ENCODE assay signal across 30 cellular contexts in the genomic region with DNA sequence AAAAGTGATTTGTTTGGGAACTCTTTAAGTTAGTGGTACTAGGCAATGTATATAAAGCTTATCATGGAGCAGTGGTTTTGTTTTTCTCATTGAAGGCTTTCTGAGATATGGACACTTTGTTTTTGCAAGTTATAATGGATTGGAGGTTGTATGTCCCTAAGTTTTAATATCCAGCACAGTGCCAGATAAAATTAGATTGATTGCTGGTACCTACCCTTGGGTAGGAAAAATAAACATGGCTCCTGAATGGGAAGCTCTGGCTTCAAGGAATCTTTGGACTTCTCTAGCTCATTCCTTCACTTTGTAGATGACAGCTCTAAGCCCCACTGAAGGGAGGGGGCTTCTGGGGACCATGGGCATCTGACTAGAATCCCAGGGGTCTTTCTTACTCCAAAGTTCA.
"Had no signal": no experiment of that assay in that cellular context is flagged by ENCODE, and none has a peak within 500 bp of the region (broad histone marks: within the 10 kb centered on the region; RNA-seq: fewer than 3 reads in every experiment).

No MANE protein-coding gene starts in this region.

- H3K9me3 ChIP-seq: heart left ventricle, right atrium auricular region, suprapubic skin, tibial artery, upper lobe of right lung had no signal

- H3K27ac Mint-ChIP-seq: activated CD4-positive, alpha-beta memory T cell treated with anti-CD3 and anti-CD28 coated beads, Interleukin-2, amount 10 ng/mL, durations not matched to agents 7 days and 5 days; activated CD8-positive, alpha-beta memory T cell treated with anti-CD3 and anti-CD28 coated beads, Interleukin-2, amount 10 ng/mL, durations not matched to agents 7 days and 5 days; activated T-helper 2 cell treated with anti-CD3 and anti-CD28 coated beads, Interferon-gamma antibody, Interleukin-2, Interleukin-4, amounts not matched to agents 10 μg/mL and 5 μg/mL and 100 μg/mL, durations not matched to agents 14 hours and 24 hours and 36 hours; stimulated activated memory B cell treated with anti-CD40 and anti-IgM and Interleukin-4, amounts not matched to agents 10 μg/mL and 1 μg/mL and 100 μg/mL, for 72 hours; T-helper 17 cell had no signal

- ATAC-seq: heart left ventricle; left colon; natural killer cell; stimulated activated memory B cell treated with anti-CD40 and anti-IgM and Interleukin-4, amounts not matched to agents 10 μg/mL and 1 μg/mL and 100 μg/mL, for 72 hours; T-helper 17 cell; upper lobe of right lung had no signal

- H3K27me3 ChIP-seq: heart left ventricle, right atrium auricular region, suprapubic skin, tibial artery, upper lobe of right lung had no signal

- H3K4me1 ChIP-seq: right atrium auricular region, tibial artery had no signal

- H3K27ac ChIP-seq: heart left ventricle, right atrium auricular region, suprapubic skin, tibial artery, upper lobe of right lung, WERI-Rb-1 had no signal

- H3K9me3 Mint-ChIP-seq: activated CD4-positive, alpha-beta memory T cell treated with anti-CD3 and anti-CD28 coated beads, Interleukin-2, amount 10 ng/mL, durations not matched to agents 7 days and 5 days; activated CD4-positive, alpha-beta T cell treated with anti-CD3 and anti-CD28 coated beads, Interleukin-2, amount 10 ng/mL, durations not matched to agents 7 days and 5 days; activated T-helper 2 cell treated with anti-CD3 and anti-CD28 coated beads, Interferon-gamma antibody, Interleukin-2, Interleukin-4, amounts not matched to agents 10 μg/mL and 5 μg/mL and 100 μg/mL, durations not matched to agents 14 hours and 24 hours and 36 hours; immature natural killer cell; natural killer cell; stimulated activated memory B cell treated with anti-CD40 and anti-IgM and Interleukin-4, amounts not matched to agents 10 μg/mL and 1 μg/mL and 100 μg/mL, for 72 hours had no signal

- H3K4me3 ChIP-seq: heart left ventricle, right atrium auricular region, smooth muscle cell, suprapubic skin, tibial artery, upper lobe of right lung had no signal

- DNase-seq: activated CD4-positive, alpha-beta memory T cell treated with anti-CD3 and anti-CD28 coated beads, Interleukin-2, amount 10 ng/mL, durations not matched to agents 7 days and 5 days; activated CD4-positive, alpha-beta T cell treated with anti-CD3 and anti-CD28 coated beads, Interleukin-2, amount 10 ng/mL, durations not matched to agents 7 days and 5 days; activated CD8-positive, alpha-beta memory T cell treated with anti-CD3 and anti-CD28 coated beads, Interleukin-2, amount 10 ng/mL, durations not matched to agents 7 days and 5 days; activated T-cell treated with anti-CD3 and anti-CD28 coated beads for 4 hours; amygdala; caudate nucleus; cortex of kidney; heart left ventricle; hypothalamus; immature natural killer cell; kidney; left colon; mammary epithelial cell; midbrain; natural killer cell; stimulated activated CD4-positive, alpha-beta T cell treated with anti-CD3 and anti-CD28 coated beads, Interleukin-1b, Interleukin-23, amount 100 ng/mL, for 48 hours; stimulated activated CD4-positive, alpha-beta T cell treated with anti-CD3 and anti-CD28 coated beads, Interleukin-4, amount 100 ng/mL, for 4 hours; stimulated activated CD8-positive, alpha-beta memory T cell treated with anti-CD3 and anti-CD28 coated beads, Interleukin-4, amount 100 ng/mL, for 48 hours; SW 1271; T-helper 17 cell; T1000; tibial artery; upper lobe of right lung; WERI-Rb-1 had no signal

- H3K36me3 Mint-ChIP-seq: activated CD8-positive, alpha-beta memory T cell treated with anti-CD3 and anti-CD28 coated beads, Interleukin-2, amount 10 ng/mL, durations not matched to agents 7 days and 5 days; natural killer cell had no signal

- H3K36me3 ChIP-seq: right atrium auricular region, suprapubic skin, upper lobe of right lung, WERI-Rb-1 had no signal

- FAIRE-seq: endothelial cell of umbilical vein, kidney had no signal

- H3K4me3 Mint-ChIP-seq: activated CD4-positive, alpha-beta memory T cell treated with anti-CD3 and anti-CD28 coated beads, Interleukin-2, amount 10 ng/mL, durations not matched to agents 7 days and 5 days; activated CD4-positive, alpha-beta T cell treated with anti-CD3 and anti-CD28 coated beads, Interleukin-2, amount 10 ng/mL, durations not matched to agents 7 days and 5 days; natural killer cell; stimulated activated memory B cell treated with anti-CD40 and anti-IgM and Interleukin-4, amounts not matched to agents 10 μg/mL and 1 μg/mL and 100 μg/mL, for 72 hours; T-helper 17 cell had no signal

- H3K4me2 ChIP-seq: smooth muscle cell had no signal

- H3K27me3 Mint-ChIP-seq: activated CD4-positive, alpha-beta memory T cell treated with anti-CD3 and anti-CD28 coated beads, Interleukin-2, amount 10 ng/mL, durations not matched to agents 7 days and 5 days; activated CD4-positive, alpha-beta T cell treated with anti-CD3 and anti-CD28 coated beads, Interleukin-2, amount 10 ng/mL, durations not matched to agents 7 days and 5 days; activated CD8-positive, alpha-beta memory T cell treated with anti-CD3 and anti-CD28 coated beads, Interleukin-2, amount 10 ng/mL, durations not matched to agents 7 days and 5 days; stimulated activated memory B cell treated with anti-CD40 and anti-IgM and Interleukin-4, amounts not matched to agents 10 μg/mL and 1 μg/mL and 100 μg/mL, for 72 hours; T-helper 17 cell had no signal
